25 cellular contexts compared by ENCODE assay signal in genomic region chr7:80298201-80298600, GRCh38.
DNase-seq lines count a peak whose midpoint lies in the region; ATAC-seq, FAIRE-seq and TF ChIP-seq lines count a peak whose summit lies in the region.
"Had no signal": no experiment of that assay in that cellular context is flagged by ENCODE, and none has a peak within 500 bp of the region (broad histone marks: within the 10 kb centered on the region; RNA-seq: fewer than 3 reads in every experiment).

No MANE protein-coding gene starts in this region.

- no peak overlapping the region for H3K4me2 ChIP-seq in GM23248 (ENCODE audit: unreplicated experiment)
- H3K4me2 ChIP-seq: A549, GM23338, KMS-11 had no signal

- H3K27me3 ChIP-seq in GM23248 (replicated peaks; ENCODE audit: insufficient read depth) = no peaks in the 10 kb centered on the region
- H3K27me3 ChIP-seq: BE2C had no signal

- no peak for TF ChIP-seq CTCF in choroid plexus epithelial cell (conservative IDR thresholded peaks at IDR 0.05; ENCODE audit: low read depth, low read length)

- H3K4me3 ChIP-seq in GM23248 = no peak overlapping the region
- H3K4me3 ChIP-seq in choroid plexus epithelial cell (ENCODE audit: low read depth, low read length) = no peak overlapping the region
- H3K4me3 ChIP-seq: A549, GM23338, HAP-1 had no signal

- no peaks in the 10 kb centered on the region for H3K9me2 ChIP-seq in GM23248 (ENCODE audit: insufficient read depth)

- 0 out of 2 replicates have a peak, but pooled peaks cover 9% of the 10 kb centered on the region for H3K4me1 ChIP-seq in GM23248 (ENCODE audit: insufficient read depth)
- H3K4me1 ChIP-seq: A549, BE2C had no signal

- H4K20me1 ChIP-seq in GM23248 (ENCODE audit: insufficient read depth) = no peaks in the 10 kb centered on the region

- peak; percentile 90 for FAIRE-seq in islet of Langerhans (lab: Jason Lieb, UNC)
- FAIRE-seq: A549, D721Med, GM12891, HTR-8/SVneo had no signal

- H3K79me2 ChIP-seq in GM23248 (ENCODE audit: insufficient read depth) = no peaks in the 10 kb centered on the region

- no peaks in the 10 kb centered on the region for H3K9me3 ChIP-seq in GM23248 (ENCODE audit: low read depth)
- H3K9me3 ChIP-seq: BE2C, HAP-1 had no signal

- no peak overlapping the region for H3K9ac ChIP-seq in GM23248
- H3K9ac ChIP-seq: KMS-11 had no signal

- no peaks in the 10 kb centered on the region for H3K36me3 ChIP-seq in GM23248 (ENCODE audit: low read depth)
- H3K36me3 ChIP-seq: BE2C, HAP-1 had no signal

- DNase-seq in GM23248 = peak; percentile 15
- DNase-seq in NCI-H69 (lab: John Stamatoyannopoulos, UW) = peak; percentile 35
- DNase-seq in choroid plexus epithelial cell (ENCODE audit: low read depth) = peak; percentile 47
- DNase-seq in SW480 (ENCODE audit: low spot score) = no peak
- no peak for DNase-seq in NCI-H187 treated with DMSO at 0.1 percent for 48 hours (lab: John Stamatoyannopoulos, UW)
- no peak for DNase-seq in DMS53 (lab: John Stamatoyannopoulos, UW)
- DNase-seq: BE2C, DMS79, MV-4-11, NCI-H1417 treated with DMSO at 0.1 percent for 48 hours, NCI-H1930, NCI-H226, NCI-H510A treated with DMSO at 0.1 percent for 48 hours, NCI-H774 had no signal

- in situ Hi-C loops in GM23248 (cut with MboI) = no loop called here

- ATAC-seq in HG02981 (IDR thresholded peaks at IDR 0.05; ENCODE audit: unreplicated experiment) = no peak
- ATAC-seq: A549, GM23338, Panc1, SK-N-SH treated with all-trans-retinoic acid at 6 μM for 48 hours had no signal

- no peak overlapping the region for H2AFZ ChIP-seq in GM23248
- H2AFZ ChIP-seq: GM23338 had no signal

- no peak overlapping the region for H3K27ac ChIP-seq in GM23248
- H3K27ac ChIP-seq: A549, KMS-11 had no signal

- peaks cover 10% of the 10 kb centered on the region; the same call in 1 of the 2 replicates for H3F3A ChIP-seq in GM23248 (ENCODE audit: insufficient read depth)

Comparison
In these comparisons a context has a peak if more than half of its experiments do, and no peak if none do; other contexts are left out.
1. DNase-seq: peak in GM23248 (single experiment), NCI-H69 (single experiment) and choroid plexus epithelial cell (single experiment); none in SW480 (single experiment), NCI-H187 treated with DMSO at 0.1 percent for 48 hours (single experiment) and DMS53 (single experiment).